8 cellular contexts compared by ENCODE assay signal in the genomic region with DNA sequence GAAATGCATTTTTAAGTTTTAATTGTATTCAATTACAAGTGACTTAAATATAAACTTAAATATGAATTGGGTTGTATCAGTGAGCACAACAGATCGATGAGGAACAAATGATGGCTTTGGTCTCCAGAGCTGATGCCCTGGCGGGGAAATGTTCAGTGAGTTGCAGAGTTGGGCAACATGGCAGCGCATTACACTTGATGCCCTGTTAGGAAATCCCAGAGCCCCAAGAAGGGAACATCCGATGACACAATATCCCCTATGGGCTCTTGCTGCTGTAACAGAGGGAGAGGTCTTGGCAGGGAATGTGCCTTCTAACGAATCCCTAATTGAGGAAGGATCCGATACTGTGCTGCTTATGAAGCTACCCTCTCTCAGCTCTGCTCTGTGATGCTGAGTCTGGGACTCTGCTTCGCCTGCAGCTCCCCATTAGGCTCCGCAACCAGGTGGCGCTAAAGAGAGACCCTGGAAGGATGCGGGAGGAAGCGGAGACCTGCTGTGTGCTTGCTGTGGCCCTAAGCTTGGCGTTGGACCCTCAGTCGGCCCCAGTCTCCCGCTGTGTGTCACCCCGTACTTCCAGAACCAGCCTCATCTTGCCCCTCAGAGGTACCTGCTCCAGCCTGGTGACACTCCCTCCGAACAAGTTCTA. TPM values are rescaled to one million over a fixed set of nuclear protein-coding genes. Genes with fewer than 3 reads are reported as not detected.
DNase-seq lines count a peak whose midpoint lies in the region; ATAC-seq, FAIRE-seq and TF ChIP-seq lines count a peak whose summit lies in the region.

No MANE protein-coding gene starts in this region.

- H3K4me1 ChIP-seq in kidney (ENCODE audit: control insufficient read depth in 1 of 2, insufficient read depth in 1 of 2, low read depth in 1 of 2, low read length in 2 of 2), result no peaks in the 10 kb centered on the region

- no peaks in the 10 kb centered on the region for H3K9me3 ChIP-seq in kidney (ENCODE audit: control insufficient read depth in 1 of 2, low read length in 2 of 2)

- no peak overlapping the region for H3K27ac ChIP-seq in kidney (ENCODE audit: low read depth in 2 of 2, low read length in 2 of 2)

- no peak overlapping the region for H3K9ac ChIP-seq in kidney (ENCODE audit: low read length in 2 of 2)

- no peaks in the 10 kb centered on the region for H3K36me3 ChIP-seq in kidney (ENCODE audit: control insufficient read depth in 1 of 2, insufficient read depth in 2 of 2, low read length in 2 of 2)

- CTCF ChIA-PET in T-cell (lab: Charles Lee), result interaction anchor here (0.6 to 1.0 kb wide), 2 partner anchors 165 to 506 kb away, joined by 3 read pairs; no protein-coding TSS in a partner anchor

- no peak for FAIRE-seq in kidney (lab: Jason Lieb, UNC)

- no peak for TF ChIP-seq EP300 in Ishikawa (IDR thresholded peaks at IDR 0.05; ENCODE audit: borderline replicate concordance)

- H3K27me3 Mint-ChIP-seq in T-cell, result peaks cover 6 to 15% of the 10 kb centered on the region in 2 donors

- H3K36me3 Mint-ChIP-seq in T-cell, result no peaks in the 10 kb centered on the region

- intact Hi-C loops in kidney (cut with DNase I), result no loop called here

- DNase-seq in NCI-H2196 (lab: John Stamatoyannopoulos, UW; ENCODE audit: unreplicated experiment) (peak; percentile 6), NCI-H2196 treated with DMSO at 0.1 percent for 48 hours (lab: John Stamatoyannopoulos, UW; ENCODE audit: unreplicated experiment) (no peak), T-cell (peak in 31 of 34 experiments; percentile 8 to 61 (median 41)), astrocyte of the hippocampus (ENCODE audit: low read depth, low spot score) (peak; percentile 48), kidney (no peak), NCI-H1105 (lab: John Stamatoyannopoulos, UW) (no peak)
- DNase-seq in stimulated activated CD4-positive, alpha-beta T cell treated with anti-CD3 and anti-CD28 coated beads, TNF-alpha, amount 100 ng/mL, for 24 hours (ENCODE audit: low read depth in 3 of 3), result peak; percentile 11 to 54 (median 25)

- TF ChIP-seq RAD21 in Ishikawa (IDR thresholded peaks at IDR 0.05; ENCODE audit: low read depth), result peak; percentile 47

- no peaks in the 10 kb centered on the region for H3K9me3 Mint-ChIP-seq in T-cell

- H3K4me3 Mint-ChIP-seq in T-cell, result no peak overlapping the region

- H3K4me1 Mint-ChIP-seq in T-cell, result no peaks in the 10 kb centered on the region

- H3K4me3 ChIP-seq in kidney (ENCODE audit: low read length in 2 of 2), result no peak overlapping the region

- peak; percentile 54 to 82 (median 77) for ATAC-seq in T-cell (replicated peaks in 1 of 4)

- POLR2A ChIA-PET in T-cell (lab: Charles Lee), result no interaction called here

- no peak overlapping the region for H3K27ac Mint-ChIP-seq in T-cell

- TF ChIP-seq CTCF in kidney (IDR thresholded peaks at IDR 0.05; ENCODE audit: borderline replicate concordance, extremely low read depth, insufficient read depth), result peak; percentile 45

TF ChIP-seq in Ishikawa, 13 proteins besides CTCF, POLR2A, EP300 and RAD21:
- TF ChIP-seq NFIC (IDR thresholded peaks at IDR 0.05) (no peak), TEAD4 (IDR thresholded peaks at IDR 0.05) (no peak), YY1 (IDR thresholded peaks at IDR 0.05; ENCODE audit: low read depth) (no peak), FOXM1 (IDR thresholded peaks at IDR 0.05; ENCODE audit: borderline replicate concordance, low read depth) (no peak), TCF12 (IDR thresholded peaks at IDR 0.05; ENCODE audit: low read depth) (no peak), CEBPB (IDR thresholded peaks at IDR 0.05) (no peak), TAF1 (IDR thresholded peaks at IDR 0.05; ENCODE audit: low read depth) (no peak), CREB1 (IDR thresholded peaks at IDR 0.05; ENCODE audit: low read depth) (no peak), EGR1 (IDR thresholded peaks at IDR 0.05) (no peak)
- TF ChIP-seq, protein P1, sequence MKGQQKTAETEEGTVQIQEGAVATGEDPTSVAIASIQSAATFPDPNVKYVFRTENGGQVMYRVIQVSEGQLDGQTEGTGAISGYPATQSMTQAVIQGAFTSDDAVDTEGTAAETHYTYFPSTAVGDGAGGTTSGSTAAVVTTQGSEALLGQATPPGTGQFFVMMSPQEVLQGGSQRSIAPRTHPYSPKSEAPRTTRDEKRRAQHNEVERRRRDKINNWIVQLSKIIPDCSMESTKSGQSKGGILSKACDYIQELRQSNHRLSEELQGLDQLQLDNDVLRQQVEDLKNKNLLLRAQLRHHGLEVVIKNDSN (IDR thresholded peaks at IDR 0.05), result no peak
- TF ChIP-seq, protein P2, sequence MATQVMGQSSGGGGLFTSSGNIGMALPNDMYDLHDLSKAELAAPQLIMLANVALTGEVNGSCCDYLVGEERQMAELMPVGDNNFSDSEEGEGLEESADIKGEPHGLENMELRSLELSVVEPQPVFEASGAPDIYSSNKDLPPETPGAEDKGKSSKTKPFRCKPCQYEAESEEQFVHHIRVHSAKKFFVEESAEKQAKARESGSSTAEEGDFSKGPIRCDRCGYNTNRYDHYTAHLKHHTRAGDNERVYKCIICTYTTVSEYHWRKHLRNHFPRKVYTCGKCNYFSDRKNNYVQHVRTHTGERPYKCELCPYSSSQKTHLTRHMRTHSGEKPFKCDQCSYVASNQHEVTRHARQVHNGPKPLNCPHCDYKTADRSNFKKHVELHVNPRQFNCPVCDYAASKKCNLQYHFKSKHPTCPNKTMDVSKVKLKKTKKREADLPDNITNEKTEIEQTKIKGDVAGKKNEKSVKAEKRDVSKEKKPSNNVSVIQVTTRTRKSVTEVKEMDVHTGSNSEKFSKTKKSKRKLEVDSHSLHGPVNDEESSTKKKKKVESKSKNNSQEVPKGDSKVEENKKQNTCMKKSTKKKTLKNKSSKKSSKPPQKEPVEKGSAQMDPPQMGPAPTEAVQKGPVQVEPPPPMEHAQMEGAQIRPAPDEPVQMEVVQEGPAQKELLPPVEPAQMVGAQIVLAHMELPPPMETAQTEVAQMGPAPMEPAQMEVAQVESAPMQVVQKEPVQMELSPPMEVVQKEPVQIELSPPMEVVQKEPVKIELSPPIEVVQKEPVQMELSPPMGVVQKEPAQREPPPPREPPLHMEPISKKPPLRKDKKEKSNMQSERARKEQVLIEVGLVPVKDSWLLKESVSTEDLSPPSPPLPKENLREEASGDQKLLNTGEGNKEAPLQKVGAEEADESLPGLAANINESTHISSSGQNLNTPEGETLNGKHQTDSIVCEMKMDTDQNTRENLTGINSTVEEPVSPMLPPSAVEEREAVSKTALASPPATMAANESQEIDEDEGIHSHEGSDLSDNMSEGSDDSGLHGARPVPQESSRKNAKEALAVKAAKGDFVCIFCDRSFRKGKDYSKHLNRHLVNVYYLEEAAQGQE (IDR thresholded peaks at IDR 0.05; ENCODE audit: low read depth), result no peak
- TF ChIP-seq, protein P3, sequence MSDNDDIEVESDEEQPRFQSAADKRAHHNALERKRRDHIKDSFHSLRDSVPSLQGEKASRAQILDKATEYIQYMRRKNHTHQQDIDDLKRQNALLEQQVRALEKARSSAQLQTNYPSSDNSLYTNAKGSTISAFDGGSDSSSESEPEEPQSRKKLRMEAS (IDR thresholded peaks at IDR 0.05), result no peak

RNA-seq across cellular contexts. Expression of a gene that starts 38.9 kb away (rescaled TPM):
- total RNA-seq in T-cell (100 to 1,000 TPM in 3 of 5 donors, 10 to 100 TPM in 2; 84.0 to 120 (median 114) TPM), kidney (206 TPM)
- 526 TPM for polyA plus RNA-seq in kidney (ENCODE audit: insufficient read depth, low read depth, low replicate concordance)

Comparison
In these comparisons a context has a peak if more than half of its experiments do, and no peak if none do; other contexts are left out.
1. DNase-seq: peak in NCI-H2196 (single experiment), T-cell (31 of 34), astrocyte of the hippocampus (single experiment) and stimulated activated CD4-positive, alpha-beta T cell treated with anti-CD3 and anti-CD28 coated beads, TNF-alpha, amount 100 ng/mL, for 24 hours (3 of 3); none in NCI-H2196 treated with DMSO at 0.1 percent for 48 hours (single experiment), kidney (single experiment) and NCI-H1105 (single experiment).